ENCODE assay signal across 1 cellular context in genomic region chr6:135922746-135923145, GRCh38.
TF ChIP-seq lines count a peak whose summit lies in the region.

No MANE protein-coding gene starts in this region.

TF ChIP-seq in A549, 52 proteins besides CTCF, POLR2A, EP300 and RAD21 (continued from another document):
- TF ChIP-seq ELK1 (IDR thresholded peaks at IDR 0.05; ENCODE audit: low read depth, low read length) (no peak), CHD2 (IDR thresholded peaks at IDR 0.05; ENCODE audit: low read length, partially characterized antibody) (no peak), CHD4 (IDR thresholded peaks at IDR 0.05; ENCODE audit: borderline replicate concordance) (no peak), PBX3 (IDR thresholded peaks at IDR 0.05) (no peak), RNF2 (IDR thresholded peaks at IDR 0.05; ENCODE audit: borderline replicate concordance, low read depth) (no peak), MYC (IDR thresholded peaks at IDR 0.05; ENCODE audit: borderline replicate concordance, low read length) (no peak), TFCP2L1 (CRISPR knock-in tag; IDR thresholded peaks at IDR 0.05) (no peak), ESRRA (IDR thresholded peaks at IDR 0.05; ENCODE audit: borderline replicate concordance, low read length) (no peak), EHMT2 (IDR thresholded peaks at IDR 0.05; ENCODE audit: low read depth) (no peak), ZC3H11A (IDR thresholded peaks at IDR 0.05) (no peak), CBX2 (IDR thresholded peaks at IDR 0.05; ENCODE audit: borderline replicate concordance, low read depth) (no peak), FOSL2 (IDR thresholded peaks at IDR 0.05) (no peak), FOSL2 (CRISPR knock-in tag; IDR thresholded peaks at IDR 0.05) (no peak), TP53 (CRISPR knock-in tag; IDR thresholded peaks at IDR 0.05) (no peak), BCL3 (IDR thresholded peaks at IDR 0.05) (no peak), KDM5A (IDR thresholded peaks at IDR 0.05) (no peak), HOXA7 (CRISPR knock-in tag; IDR thresholded peaks at IDR 0.05) (no peak)
